8 cellular contexts compared by ENCODE assay signal in the genomic region with DNA sequence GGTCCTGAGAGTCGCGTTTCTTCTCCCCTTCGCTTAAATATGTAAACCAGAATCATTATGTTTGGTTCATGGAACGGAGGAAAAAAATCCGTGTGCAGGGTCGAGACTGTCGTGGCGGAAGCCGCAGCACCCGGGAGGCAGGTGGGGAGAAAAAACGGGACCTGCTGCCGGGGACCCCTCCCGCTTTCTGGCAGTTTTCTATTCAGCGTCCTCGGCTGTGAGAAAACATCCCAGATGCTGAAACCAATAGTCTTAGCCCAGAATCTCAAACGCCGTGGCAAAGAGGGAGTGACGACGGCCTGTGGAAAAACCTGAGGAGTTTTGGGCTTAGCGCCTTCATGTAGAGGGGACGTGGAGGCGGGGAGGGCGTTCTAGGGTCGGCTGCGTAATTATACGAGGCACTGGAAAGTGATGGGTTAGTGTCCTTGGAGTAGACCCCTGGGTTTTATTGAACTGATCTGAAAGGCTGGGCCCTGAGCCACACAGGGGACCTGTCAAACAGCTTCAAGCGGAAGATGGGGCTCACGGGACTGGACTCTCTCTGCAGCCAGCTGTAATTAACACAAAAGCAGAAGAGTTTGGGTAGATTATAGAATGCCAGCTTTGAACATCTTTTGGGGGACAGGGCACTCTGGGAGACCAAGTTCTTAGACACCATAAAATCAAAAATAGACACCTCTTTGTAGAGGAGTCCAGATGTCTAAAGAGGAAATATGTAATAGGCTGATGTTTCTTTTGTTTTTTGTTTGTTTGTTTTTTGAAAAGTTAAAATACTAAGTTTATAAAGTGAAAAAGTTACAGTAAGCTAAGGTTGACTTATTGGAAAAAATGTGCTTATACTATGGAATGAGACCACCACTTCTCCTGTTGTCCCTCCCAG. TPM values are rescaled to one million over a fixed set of nuclear protein-coding genes. Genes with fewer than 3 reads are reported as not detected.
DNase-seq lines count a peak whose midpoint lies in the region; ATAC-seq lines count a peak whose summit lies in the region.

No MANE protein-coding gene starts in this region.

- POLR2A ChIA-PET in activated CD4-positive, alpha-beta T cell treated with anti-CD3 and anti-CD28 coated beads for 36 hours (lab: Charles Lee) = interaction anchor here (0.6 to 0.9 kb wide), 3 partner anchors 168 to 1775 kb away, joined by 4 to 7 read pairs (median 5); no protein-coding TSS in a partner anchor

- H3K4me1 Mint-ChIP-seq in activated CD4-positive, alpha-beta T cell treated with anti-CD3 and anti-CD28 coated beads for 36 hours = peaks cover 30% of the 10 kb centered on the region
- peaks cover 47% of the 10 kb centered on the region for H3K4me1 Mint-ChIP-seq in activated T-cell treated with anti-CD3 and anti-CD28 coated beads, Interleukin-2, amount 50 U/mL, for 72 hours (ENCODE audit: low read depth)

- H3K9me3 Mint-ChIP-seq in activated CD4-positive, alpha-beta T cell treated with anti-CD3 and anti-CD28 coated beads for 36 hours (ENCODE audit: low read depth) = no peaks in the 10 kb centered on the region
- H3K9me3 Mint-ChIP-seq in activated T-cell treated with anti-CD3 and anti-CD28 coated beads, Interleukin-2, amount 50 U/mL, for 72 hours = no peaks in the 10 kb centered on the region

- ATAC-seq in activated CD4-positive, alpha-beta T cell treated with anti-CD3 and anti-CD28 coated beads for 36 hours = peak; percentile 4
- peak; percentile 8 to 12 for ATAC-seq in activated T-cell treated with anti-CD3 and anti-CD28 coated beads, Interleukin-2, amount 50 U/mL, for 72 hours (replicated peaks in 1 of 2)
- no peak for ATAC-seq in GM19324 (IDR thresholded peaks at IDR 0.05; ENCODE audit: low FRiP score, unreplicated experiment)

- peaks cover 4% of the 10 kb centered on the region for H3K27me3 Mint-ChIP-seq in activated CD4-positive, alpha-beta T cell treated with anti-CD3 and anti-CD28 coated beads for 36 hours
- H3K27me3 Mint-ChIP-seq in activated T-cell treated with anti-CD3 and anti-CD28 coated beads, Interleukin-2, amount 50 U/mL, for 72 hours (ENCODE audit: low read depth) = peaks cover 12% of the 10 kb centered on the region

- peak; percentile 27 for DNase-seq in activated CD4-positive, alpha-beta T cell treated with anti-CD3 and anti-CD28 coated beads for 36 hours
- no peak for DNase-seq in activated CD4-positive, alpha-beta T cell treated with anti-CD3 and anti-CD28 coated beads for 1 hour
- DNase-seq in NCI-H748 treated with DMSO at 0.1 percent for 48 hours (lab: John Stamatoyannopoulos, UW) (peak; percentile 28), germinal center (ENCODE audit: low spot score) (peak; percentile 37), occipital lobe (lab: John Stamatoyannopoulos, UW) (peak; percentile 9), kidney glomerular epithelial cell (lab: John Stamatoyannopoulos, UW) (no peak)
- DNase-seq in activated T-cell treated with anti-CD3 and anti-CD28 coated beads, Interleukin-2, amount 50 U/mL, for 72 hours = peak; percentile 11 to 28

- CTCF ChIA-PET in activated CD4-positive, alpha-beta T cell treated with anti-CD3 and anti-CD28 coated beads for 36 hours (lab: Charles Lee) = interaction anchor here (0.7 to 1.8 kb wide), 5 partner anchors 10 to 77 kb away, joined by 3 to 5 read pairs (median 5); no protein-coding TSS in a partner anchor

- H3K36me3 Mint-ChIP-seq in activated CD4-positive, alpha-beta T cell treated with anti-CD3 and anti-CD28 coated beads for 36 hours (ENCODE audit: low read depth) = peaks cover 20% of the 10 kb centered on the region
- peaks cover 0 to 18% of the 10 kb centered on the region in 2 donors for H3K36me3 Mint-ChIP-seq in activated T-cell treated with anti-CD3 and anti-CD28 coated beads, Interleukin-2, amount 50 U/mL, for 72 hours (ENCODE audit: insufficient read depth in 2 of 2)

- H3K4me3 Mint-ChIP-seq in activated CD4-positive, alpha-beta T cell treated with anti-CD3 and anti-CD28 coated beads for 36 hours = peak overlapping the region; percentile 96
- H3K4me3 Mint-ChIP-seq in activated T-cell treated with anti-CD3 and anti-CD28 coated beads, Interleukin-2, amount 50 U/mL, for 72 hours = peak overlapping the region; percentile 89 to 99

- peak overlapping the region; percentile 97 for H3K27ac Mint-ChIP-seq in activated CD4-positive, alpha-beta T cell treated with anti-CD3 and anti-CD28 coated beads for 36 hours
- peak overlapping the region; percentile 92 for H3K27ac Mint-ChIP-seq in activated T-cell treated with anti-CD3 and anti-CD28 coated beads, Interleukin-2, amount 50 U/mL, for 72 hours

- intact Hi-C loops in activated CD4-positive, alpha-beta T cell treated with anti-CD3 and anti-CD28 coated beads for 36 hours (cut with DNase I, micrococcal nuclease) = loop anchor here (1.0 to 10.0 kb wide), 6 partner anchors 34 to 474 kb away; a partner anchor contains a TSS

RNA-seq across cellular contexts. Expression of a gene that starts 0.8 kb away (rescaled TPM):
- 100 to 1,000 TPM in 1 of 2 experiments, 10 to 100 TPM in 1; 93.5 to 115 TPM for total RNA-seq in activated CD4-positive, alpha-beta T cell treated with anti-CD3 and anti-CD28 coated beads for 36 hours
- total RNA-seq in activated T-cell treated with anti-CD3 and anti-CD28 coated beads, Interleukin-2, amount 50 U/mL, for 72 hours = 10 to 100 TPM; 76.9 to 80.8 TPM
- total RNA-seq in occipital lobe = 7.8 TPM

RNA-seq across cellular contexts. Expression of a gene that starts 53.7 kb away (rescaled TPM):
- under 1 TPM in 1 of 2 experiments, not detected in 1; 0.23 TPM for total RNA-seq in activated CD4-positive, alpha-beta T cell treated with anti-CD3 and anti-CD28 coated beads for 36 hours
- under 1 TPM; 0.19 to 0.44 TPM for total RNA-seq in activated T-cell treated with anti-CD3 and anti-CD28 coated beads, Interleukin-2, amount 50 U/mL, for 72 hours
- not detected for total RNA-seq in occipital lobe

Comparison
In these comparisons a context has a peak if more than half of its experiments do, and no peak if none do; other contexts are left out.
1. DNase-seq: peak in activated CD4-positive, alpha-beta T cell treated with anti-CD3 and anti-CD28 coated beads for 36 hours (single experiment), NCI-H748 treated with DMSO at 0.1 percent for 48 hours (single experiment), activated T-cell treated with anti-CD3 and anti-CD28 coated beads, Interleukin-2, amount 50 U/mL, for 72 hours (2 of 2), germinal center (single experiment) and occipital lobe (single experiment); none in activated CD4-positive, alpha-beta T cell treated with anti-CD3 and anti-CD28 coated beads for 1 hour (single experiment) and kidney glomerular epithelial cell (single experiment).